In the genomic region with DNA sequence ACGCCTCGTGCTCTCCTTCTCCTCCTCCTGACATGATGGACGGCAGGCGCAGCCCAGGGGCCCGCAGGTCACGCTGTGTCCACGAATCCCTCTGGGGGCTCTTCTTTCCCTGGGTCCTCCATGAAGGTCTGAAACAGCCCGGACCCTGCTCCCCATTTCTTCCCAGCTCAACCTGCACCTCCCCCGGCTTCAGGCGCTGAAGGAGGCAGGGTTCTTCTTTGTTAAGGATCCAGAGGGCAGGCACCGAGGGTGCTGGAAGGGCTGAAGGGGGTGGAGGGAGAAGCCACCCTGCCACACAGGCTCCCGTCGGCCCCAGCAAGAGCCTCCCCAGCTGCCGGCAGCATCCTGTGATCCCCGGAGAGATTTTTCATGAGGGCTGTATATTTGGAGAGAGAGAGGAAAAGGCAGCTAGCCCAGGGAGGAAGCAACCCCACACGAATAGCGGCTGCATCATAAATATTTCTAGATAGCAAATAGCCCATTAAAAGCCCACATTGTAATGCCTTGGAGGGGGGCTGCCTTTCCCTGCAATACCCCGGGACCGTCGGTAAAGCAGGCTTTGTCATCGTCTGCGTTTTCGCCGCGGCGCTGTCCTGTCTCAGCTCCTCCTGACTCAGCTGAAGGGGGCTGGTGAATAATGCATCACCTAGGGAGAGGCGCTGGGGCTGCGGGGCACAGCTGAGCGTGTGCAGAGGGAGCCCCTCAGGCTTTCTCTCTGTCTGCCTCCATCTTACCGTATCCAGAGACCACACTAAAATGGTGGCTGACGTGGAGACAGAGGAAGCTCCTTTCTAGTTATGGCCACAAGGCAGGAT, we compare ENCODE assay signal across 7 cellular contexts.
A peak's percentile ranks its signal among the peaks of the same experiment; 100 is the strongest.
DNase-seq lines count a peak whose midpoint lies in the region; ATAC-seq and TF ChIP-seq lines count a peak whose summit lies in the region.

No MANE protein-coding gene starts in this region.

- H3K27me3 ChIP-seq in MG63 (no peaks in the 10 kb centered on the region), iPS-15b (ENCODE audit: control insufficient read depth, insufficient read depth, low read length) (no peaks in the 10 kb centered on the region), smooth muscle cell (ENCODE audit: low read depth) (no peaks in the 10 kb centered on the region), tibial artery (peaks cover 0 to 4% of the 10 kb centered on the region in 2 donors)

- no peak for ATAC-seq in left lobe of liver

- H3K27ac ChIP-seq in SK-N-MC: no peak overlapping the region
- H3K27ac ChIP-seq in smooth muscle cell (ENCODE audit: low read depth): peak overlapping the region; percentile 94
- no peak overlapping the region for H3K27ac ChIP-seq in tibial artery

- DNase-seq in MG63 (peak; percentile 13), SK-N-MC (ENCODE audit: low read depth, low spot score) (no peak), smooth muscle cell (lab: John Stamatoyannopoulos, UW; ENCODE audit: unreplicated experiment) (no peak), left lobe of liver (ENCODE audit: low spot score) (no peak), COLO668 (lab: John Stamatoyannopoulos, UW; ENCODE audit: unreplicated experiment) (no peak), tibial artery (no peak)

- peaks cover 2% of the 10 kb centered on the region for H3K4me1 ChIP-seq in iPS-15b (ENCODE audit: control insufficient read depth, insufficient read depth, low read length)
- peaks cover 50% of the 10 kb centered on the region for H3K4me1 ChIP-seq in smooth muscle cell (ENCODE audit: low read depth)
- peaks cover 0 to 5% (median 0%) of the 10 kb centered on the region in 4 donors for H3K4me1 ChIP-seq in tibial artery

- H3K36me3 ChIP-seq in MG63 (no peaks in the 10 kb centered on the region), SK-N-MC (ENCODE audit: insufficient read depth, low read length) (no peaks in the 10 kb centered on the region), iPS-15b (ENCODE audit: control insufficient read depth, insufficient read depth, low read length) (no peaks in the 10 kb centered on the region), smooth muscle cell (ENCODE audit: low read depth) (no peaks in the 10 kb centered on the region), tibial artery (no peaks in the 10 kb centered on the region)

- WGBS in smooth muscle cell (ENCODE audit: low lambda C conversion rate): 24% methylated on average over 31 of the region's 31 CpGs

- H3K79me2 ChIP-seq in smooth muscle cell (ENCODE audit: low read depth): no peaks in the 10 kb centered on the region

- TF ChIP-seq CTCF in smooth muscle cell (IDR thresholded peaks at IDR 0.05; ENCODE audit: borderline replicate concordance, insufficient read depth, poor library complexity, severe bottlenecking) (no peak), tibial artery (IDR thresholded peaks at IDR 0.05) (no peak)

- no peaks in the 10 kb centered on the region for H3F3A ChIP-seq in smooth muscle cell (ENCODE audit: low read depth)

- peak overlapping the region; percentile 11; the same call in 1 of the 2 replicates for H3K4me3 ChIP-seq in MG63
- H3K4me3 ChIP-seq in SK-N-MC: peak overlapping the region; percentile 71
- H3K4me3 ChIP-seq in iPS-15b (ENCODE audit: low read depth, low read length): peak overlapping the region; percentile 38
- H3K4me3 ChIP-seq in smooth muscle cell: peak overlapping the region; percentile 32
- H3K4me3 ChIP-seq in tibial artery: no peak overlapping the region

- no peaks in the 10 kb centered on the region for H4K20me1 ChIP-seq in smooth muscle cell (ENCODE audit: low read depth)

- peak overlapping the region; percentile 81 for H3K4me2 ChIP-seq in smooth muscle cell

- intact Hi-C loops in tibial artery (cut with DNase I; ENCODE audit: low total_unique reads): no loop called here

- H2AFZ ChIP-seq in smooth muscle cell (ENCODE audit: low read depth): peak overlapping the region; percentile 90

- no peaks in the 10 kb centered on the region for H3K9me3 ChIP-seq in MG63
- no peaks in the 10 kb centered on the region for H3K9me3 ChIP-seq in SK-N-MC (ENCODE audit: low read depth, low read length)
- H3K9me3 ChIP-seq in iPS-15b (ENCODE audit: control insufficient read depth, insufficient read depth, low read length): no peaks in the 10 kb centered on the region
- no peaks in the 10 kb centered on the region for H3K9me3 ChIP-seq in smooth muscle cell (replicated peaks; ENCODE audit: low read depth)
- no peaks in the 10 kb centered on the region for H3K9me3 ChIP-seq in tibial artery

- H3K9ac ChIP-seq in SK-N-MC (ENCODE audit: insufficient read length): peak overlapping the region; percentile 59
- peak overlapping the region; percentile 40 for H3K9ac ChIP-seq in iPS-15b (ENCODE audit: low read depth, low read length)
- peak overlapping the region; percentile 83 for H3K9ac ChIP-seq in smooth muscle cell (ENCODE audit: low read depth)

Comparison
In these comparisons a context has a peak if more than half of its experiments do, and no peak if none do; other contexts are left out.
1. H3K4me3 ChIP-seq: peak in MG63 (single experiment), SK-N-MC (single experiment), iPS-15b (single experiment) and smooth muscle cell (single experiment); none in tibial artery (0 of 2).
2. Peak in every context shown above with its lines, with median percentiles within 50 percentile points of each other: H3K9ac ChIP-seq.